1 cellular context compared by ENCODE assay signal in the genomic region with DNA sequence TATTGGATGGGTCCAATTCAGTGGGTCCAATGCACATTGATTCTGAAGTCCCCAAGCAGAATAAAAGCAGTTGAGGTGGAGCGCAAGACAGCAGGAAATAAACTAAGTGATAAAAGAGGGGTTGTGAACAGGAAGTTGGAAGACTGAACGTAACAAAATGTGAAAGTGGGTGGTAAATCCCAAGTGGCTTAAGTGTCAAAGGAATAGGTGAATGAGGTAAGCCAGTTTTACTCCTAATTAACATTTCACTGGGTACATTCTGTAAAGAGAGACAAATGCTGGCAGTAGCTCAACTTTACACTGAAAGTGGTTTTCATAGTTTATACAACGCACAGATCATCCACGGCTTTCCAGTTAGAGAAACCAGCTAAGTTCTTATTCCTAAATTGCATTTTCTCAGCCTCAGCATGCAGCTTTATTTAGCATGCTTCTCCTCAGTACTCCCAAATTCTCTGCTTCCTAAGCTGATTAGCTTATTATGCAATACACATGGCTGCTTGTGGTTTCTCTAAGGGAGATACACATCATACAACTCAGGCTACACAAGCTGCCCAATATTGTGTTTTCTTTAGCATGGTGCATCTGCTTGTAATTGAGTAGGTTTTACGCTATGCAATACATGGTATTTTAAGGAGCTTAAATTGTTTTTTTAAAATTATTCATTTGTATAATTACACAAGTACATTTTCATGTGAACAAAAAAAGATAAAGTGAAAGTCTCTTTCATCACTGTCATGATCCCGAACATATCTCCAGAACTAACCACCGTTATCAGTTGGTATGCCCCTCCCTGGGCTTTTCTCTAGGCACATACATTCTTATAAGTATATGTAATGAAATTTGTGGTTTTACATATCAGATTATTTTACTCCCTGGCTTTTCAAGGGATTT.
TF ChIP-seq lines count a peak whose summit lies in the region.

No MANE protein-coding gene starts in this region.

TF ChIP-seq in K562, 482 proteins besides CTCF, POLR2A, EP300 and RAD21 (continued from another document and continues in another):
- TF ChIP-seq, protein P1, sequence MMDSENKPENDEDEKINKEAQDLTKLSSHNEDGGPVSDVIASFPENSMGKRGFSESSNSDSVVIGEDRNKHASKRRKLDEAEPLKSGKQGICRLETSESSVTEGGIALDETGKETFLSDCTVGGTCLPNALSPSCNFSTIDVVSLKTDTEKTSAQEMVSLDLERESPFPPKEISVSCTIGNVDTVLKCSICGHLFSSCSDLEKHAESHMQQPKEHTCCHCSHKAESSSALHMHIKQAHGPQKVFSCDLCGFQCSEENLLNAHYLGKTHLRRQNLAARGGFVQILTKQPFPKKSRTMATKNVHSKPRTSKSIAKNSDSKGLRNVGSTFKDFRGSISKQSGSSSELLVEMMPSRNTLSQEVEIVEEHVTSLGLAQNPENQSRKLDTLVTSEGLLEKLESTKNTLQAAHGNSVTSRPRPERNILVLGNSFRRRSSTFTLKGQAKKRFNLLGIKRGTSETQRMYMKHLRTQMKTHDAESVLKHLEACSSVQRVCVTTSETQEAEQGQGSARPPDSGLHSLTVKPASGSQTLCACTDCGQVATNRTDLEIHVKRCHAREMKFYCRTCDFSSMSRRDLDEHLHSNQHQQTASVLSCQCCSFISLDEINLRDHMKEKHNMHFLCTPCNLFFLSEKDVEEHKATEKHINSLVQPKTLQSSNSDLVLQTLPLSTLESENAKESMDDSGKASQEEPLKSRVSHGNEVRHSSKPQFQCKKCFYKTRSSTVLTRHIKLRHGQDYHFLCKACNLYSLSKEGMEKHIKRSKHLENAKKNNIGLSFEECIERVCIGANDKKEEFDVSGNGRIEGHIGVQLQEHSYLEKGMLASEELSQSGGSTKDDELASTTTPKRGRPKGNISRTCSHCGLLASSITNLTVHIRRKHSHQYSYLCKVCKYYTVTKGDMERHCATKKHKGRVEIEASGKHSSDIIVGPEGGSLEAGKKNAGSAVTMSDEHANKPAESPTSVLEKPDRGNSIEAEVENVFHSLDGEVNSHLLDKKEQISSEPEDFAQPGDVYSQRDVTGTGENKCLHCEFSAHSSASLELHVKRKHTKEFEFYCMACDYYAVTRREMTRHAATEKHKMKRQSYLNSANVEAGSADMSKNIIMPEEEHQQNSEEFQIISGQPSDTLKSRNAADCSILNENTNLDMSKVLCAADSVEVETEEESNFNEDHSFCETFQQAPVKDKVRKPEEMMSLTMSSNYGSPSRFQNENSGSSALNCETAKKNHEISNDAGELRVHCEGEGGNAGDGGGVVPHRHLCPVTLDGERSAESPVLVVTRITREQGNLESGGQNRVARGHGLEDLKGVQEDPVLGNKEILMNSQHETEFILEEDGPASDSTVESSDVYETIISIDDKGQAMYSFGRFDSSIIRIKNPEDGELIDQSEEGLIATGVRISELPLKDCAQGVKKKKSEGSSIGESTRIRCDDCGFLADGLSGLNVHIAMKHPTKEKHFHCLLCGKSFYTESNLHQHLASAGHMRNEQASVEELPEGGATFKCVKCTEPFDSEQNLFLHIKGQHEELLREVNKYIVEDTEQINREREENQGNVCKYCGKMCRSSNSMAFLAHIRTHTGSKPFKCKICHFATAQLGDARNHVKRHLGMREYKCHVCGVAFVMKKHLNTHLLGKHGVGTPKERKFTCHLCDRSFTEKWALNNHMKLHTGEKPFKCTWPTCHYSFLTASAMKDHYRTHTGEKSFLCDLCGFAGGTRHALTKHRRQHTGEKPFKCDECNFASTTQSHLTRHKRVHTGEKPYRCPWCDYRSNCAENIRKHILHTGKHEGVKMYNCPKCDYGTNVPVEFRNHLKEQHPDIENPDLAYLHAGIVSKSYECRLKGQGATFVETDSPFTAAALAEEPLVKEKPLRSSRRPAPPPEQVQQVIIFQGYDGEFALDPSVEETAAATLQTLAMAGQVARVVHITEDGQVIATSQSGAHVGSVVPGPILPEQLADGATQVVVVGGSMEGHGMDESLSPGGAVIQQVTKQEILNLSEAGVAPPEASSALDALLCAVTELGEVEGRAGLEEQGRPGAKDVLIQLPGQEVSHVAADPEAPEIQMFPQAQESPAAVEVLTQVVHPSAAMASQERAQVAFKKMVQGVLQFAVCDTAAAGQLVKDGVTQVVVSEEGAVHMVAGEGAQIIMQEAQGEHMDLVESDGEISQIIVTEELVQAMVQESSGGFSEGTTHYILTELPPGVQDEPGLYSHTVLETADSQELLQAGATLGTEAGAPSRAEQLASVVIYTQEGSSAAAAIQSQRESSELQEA (IDR thresholded peaks at IDR 0.05; ENCODE audit: low read depth), result no peak
- TF ChIP-seq ZNF699 (CRISPR knock-in tag; IDR thresholded peaks at IDR 0.05; ENCODE audit: insufficient replicate concordance) (no peak), KAT8 (IDR thresholded peaks at IDR 0.05; ENCODE audit: low read depth) (no peak), FOSL1 (tag; conservative IDR thresholded peaks at IDR 0.05) (0 out of 2 replicates have a peak, but pooled peaks have one; percentile 13), ETV6 (IDR thresholded peaks at IDR 0.05; ENCODE audit: borderline replicate concordance in 1 of 2, low read depth in 2 of 2, low read length in 1 of 2) (no peak), ETV6 (CRISPR knock-in tag; IDR thresholded peaks at IDR 0.05; ENCODE audit: borderline replicate concordance) (no peak), ZNF668 (CRISPR knock-in tag; IDR thresholded peaks at IDR 0.05) (no peak), TCF7L2 (IDR thresholded peaks at IDR 0.05; ENCODE audit: low read depth, low read length) (no peak), ZNF507 (tag; conservative IDR thresholded peaks at IDR 0.05) (no peak), NCOA4 (IDR thresholded peaks at IDR 0.05; ENCODE audit: partially characterized antibody) (no peak), ZNF232 (CRISPR knock-in tag; IDR thresholded peaks at IDR 0.05) (0 out of 2 replicates have a peak, but pooled peaks have one; percentile 23), ARHGAP35 (IDR thresholded peaks at IDR 0.05; ENCODE audit: partially characterized antibody) (no peak), SRF (CRISPR knock-in tag; IDR thresholded peaks at IDR 0.05) (no peak), MECOM (CRISPR knock-in tag; IDR thresholded peaks at IDR 0.05) (no peak), TGIF2 (CRISPR knock-in tag; IDR thresholded peaks at IDR 0.05) (no peak), BACH1 (tag; IDR thresholded peaks at IDR 0.05) (no peak), SMARCE1 (IDR thresholded peaks at IDR 0.05) (no peak; the same call in 1 of the 2 replicates), FOXK1 (CRISPR knock-in tag; IDR thresholded peaks at IDR 0.05; ENCODE audit: borderline replicate concordance) (no peak), MAFG (tag; conservative IDR thresholded peaks at IDR 0.05) (0 out of 2 replicates have a peak, but pooled peaks have one; percentile 6), LCOR (CRISPR knock-in tag; IDR thresholded peaks at IDR 0.05) (no peak), SMAD3 (CRISPR knock-in tag; conservative IDR thresholded peaks at IDR 0.05) (no peak), PHB (CRISPR knock-in tag; IDR thresholded peaks at IDR 0.05) (no peak), RBM14 (IDR thresholded peaks at IDR 0.05; ENCODE audit: borderline replicate concordance, insufficient read depth, low read depth, low read length) (no peak), DDX20 (tag; IDR thresholded peaks at IDR 0.05; ENCODE audit: low read depth) (no peak), ZNF311 (CRISPR knock-in tag; IDR thresholded peaks at IDR 0.05) (no peak), NBN (IDR thresholded peaks at IDR 0.05; ENCODE audit: low read depth) (no peak), KLF16 (IDR thresholded peaks at IDR 0.05) (no peak), NFYB (IDR thresholded peaks at IDR 0.05; ENCODE audit: extremely low read depth, insufficient read length) (no peak), CBX3 (IDR thresholded peaks at IDR 0.05; ENCODE audit: borderline replicate concordance in 1 of 2, low read length in 2 of 2) (no peak), ZNF695 (CRISPR knock-in tag; IDR thresholded peaks at IDR 0.05) (no peak)
- TF ChIP-seq, protein P2, sequence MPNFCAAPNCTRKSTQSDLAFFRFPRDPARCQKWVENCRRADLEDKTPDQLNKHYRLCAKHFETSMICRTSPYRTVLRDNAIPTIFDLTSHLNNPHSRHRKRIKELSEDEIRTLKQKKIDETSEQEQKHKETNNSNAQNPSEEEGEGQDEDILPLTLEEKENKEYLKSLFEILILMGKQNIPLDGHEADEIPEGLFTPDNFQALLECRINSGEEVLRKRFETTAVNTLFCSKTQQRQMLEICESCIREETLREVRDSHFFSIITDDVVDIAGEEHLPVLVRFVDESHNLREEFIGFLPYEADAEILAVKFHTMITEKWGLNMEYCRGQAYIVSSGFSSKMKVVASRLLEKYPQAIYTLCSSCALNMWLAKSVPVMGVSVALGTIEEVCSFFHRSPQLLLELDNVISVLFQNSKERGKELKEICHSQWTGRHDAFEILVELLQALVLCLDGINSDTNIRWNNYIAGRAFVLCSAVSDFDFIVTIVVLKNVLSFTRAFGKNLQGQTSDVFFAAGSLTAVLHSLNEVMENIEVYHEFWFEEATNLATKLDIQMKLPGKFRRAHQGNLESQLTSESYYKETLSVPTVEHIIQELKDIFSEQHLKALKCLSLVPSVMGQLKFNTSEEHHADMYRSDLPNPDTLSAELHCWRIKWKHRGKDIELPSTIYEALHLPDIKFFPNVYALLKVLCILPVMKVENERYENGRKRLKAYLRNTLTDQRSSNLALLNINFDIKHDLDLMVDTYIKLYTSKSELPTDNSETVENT (CRISPR knock-in tag; IDR thresholded peaks at IDR 0.05), result no peak
- TF ChIP-seq, protein P3, sequence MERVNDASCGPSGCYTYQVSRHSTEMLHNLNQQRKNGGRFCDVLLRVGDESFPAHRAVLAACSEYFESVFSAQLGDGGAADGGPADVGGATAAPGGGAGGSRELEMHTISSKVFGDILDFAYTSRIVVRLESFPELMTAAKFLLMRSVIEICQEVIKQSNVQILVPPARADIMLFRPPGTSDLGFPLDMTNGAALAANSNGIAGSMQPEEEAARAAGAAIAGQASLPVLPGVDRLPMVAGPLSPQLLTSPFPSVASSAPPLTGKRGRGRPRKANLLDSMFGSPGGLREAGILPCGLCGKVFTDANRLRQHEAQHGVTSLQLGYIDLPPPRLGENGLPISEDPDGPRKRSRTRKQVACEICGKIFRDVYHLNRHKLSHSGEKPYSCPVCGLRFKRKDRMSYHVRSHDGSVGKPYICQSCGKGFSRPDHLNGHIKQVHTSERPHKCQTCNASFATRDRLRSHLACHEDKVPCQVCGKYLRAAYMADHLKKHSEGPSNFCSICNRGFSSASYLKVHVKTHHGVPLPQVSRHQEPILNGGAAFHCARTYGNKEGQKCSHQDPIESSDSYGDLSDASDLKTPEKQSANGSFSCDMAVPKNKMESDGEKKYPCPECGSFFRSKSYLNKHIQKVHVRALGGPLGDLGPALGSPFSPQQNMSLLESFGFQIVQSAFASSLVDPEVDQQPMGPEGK (CRISPR knock-in tag; IDR thresholded peaks at IDR 0.05; ENCODE audit: borderline replicate concordance), result no peak
- TF ChIP-seq, protein P4, sequence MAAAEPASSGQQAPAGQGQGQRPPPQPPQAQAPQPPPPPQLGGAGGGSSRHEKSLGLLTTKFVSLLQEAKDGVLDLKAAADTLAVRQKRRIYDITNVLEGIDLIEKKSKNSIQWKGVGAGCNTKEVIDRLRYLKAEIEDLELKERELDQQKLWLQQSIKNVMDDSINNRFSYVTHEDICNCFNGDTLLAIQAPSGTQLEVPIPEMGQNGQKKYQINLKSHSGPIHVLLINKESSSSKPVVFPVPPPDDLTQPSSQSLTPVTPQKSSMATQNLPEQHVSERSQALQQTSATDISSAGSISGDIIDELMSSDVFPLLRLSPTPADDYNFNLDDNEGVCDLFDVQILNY (CRISPR knock-in tag; IDR thresholded peaks at IDR 0.05), result no peak
- TF ChIP-seq, protein P5, sequence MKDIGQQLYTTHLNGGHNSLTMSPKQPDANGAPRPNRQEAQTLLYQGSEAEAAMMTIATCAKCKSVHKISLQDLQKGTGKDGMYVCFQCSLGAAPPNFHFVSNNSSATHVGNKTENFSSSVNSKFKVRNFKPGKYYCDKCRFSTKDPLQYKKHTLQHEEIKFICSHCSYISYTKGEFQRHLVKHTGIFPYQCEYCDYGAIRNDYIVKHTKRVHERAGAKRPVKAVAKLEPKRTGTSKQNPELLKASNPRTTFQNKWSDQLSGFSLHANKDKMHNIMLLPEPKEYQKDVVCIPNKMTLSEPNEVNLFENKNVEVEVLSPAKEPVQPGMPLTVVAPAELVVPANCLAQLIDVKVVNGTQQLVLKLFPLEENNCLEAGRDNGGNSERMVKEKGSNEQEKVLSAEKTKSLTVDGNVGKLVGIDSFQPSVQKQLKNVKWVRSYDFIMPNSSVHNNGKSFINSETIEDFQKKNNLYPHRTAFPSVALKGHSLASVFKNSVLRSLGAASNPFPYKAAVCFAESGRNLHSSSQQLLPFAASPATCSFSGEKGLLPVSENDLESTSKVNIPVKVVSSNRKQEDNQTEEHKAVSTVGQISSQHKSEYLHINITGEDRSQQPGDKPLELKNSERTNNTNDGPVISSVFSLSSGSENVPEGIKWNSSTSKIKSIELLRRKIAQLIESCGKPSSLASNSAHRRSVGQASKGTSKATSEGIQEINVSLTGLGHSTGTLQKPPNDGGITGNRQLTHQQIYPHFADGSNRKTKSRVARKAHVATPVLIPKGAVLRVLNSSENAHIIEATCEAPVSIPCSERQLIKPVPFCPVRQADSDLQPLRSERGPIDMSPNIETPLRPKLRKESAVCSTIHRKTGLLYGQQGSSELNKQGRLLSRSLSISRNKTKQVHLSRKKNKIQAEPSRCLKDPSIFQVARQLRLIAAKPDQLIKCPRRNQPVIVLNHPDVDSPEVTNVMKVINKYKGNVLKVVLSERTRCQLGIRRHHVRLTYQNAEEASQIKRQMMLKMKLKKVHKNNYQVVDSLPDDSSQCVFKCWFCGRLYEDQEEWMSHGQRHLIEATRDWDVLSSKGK (CRISPR knock-in tag; IDR thresholded peaks at IDR 0.05), result no peak
- TF ChIP-seq, protein P6, sequence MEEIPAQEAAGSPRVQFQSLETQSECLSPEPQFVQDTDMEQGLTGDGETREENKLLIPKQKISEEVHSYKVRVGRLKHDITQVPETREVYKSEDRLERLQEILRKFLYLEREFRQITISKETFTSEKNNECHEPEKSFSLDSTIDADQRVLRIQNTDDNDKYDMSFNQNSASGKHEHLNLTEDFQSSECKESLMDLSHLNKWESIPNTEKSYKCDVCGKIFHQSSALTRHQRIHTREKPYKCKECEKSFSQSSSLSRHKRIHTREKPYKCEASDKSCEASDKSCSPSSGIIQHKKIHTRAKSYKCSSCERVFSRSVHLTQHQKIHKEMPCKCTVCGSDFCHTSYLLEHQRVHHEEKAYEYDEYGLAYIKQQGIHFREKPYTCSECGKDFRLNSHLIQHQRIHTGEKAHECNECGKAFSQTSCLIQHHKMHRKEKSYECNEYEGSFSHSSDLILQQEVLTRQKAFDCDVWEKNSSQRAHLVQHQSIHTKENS (CRISPR knock-in tag; IDR thresholded peaks at IDR 0.05), result no peak
